18 cellular contexts compared by ENCODE assay signal in genomic region chr5:55363861-55364260, GRCh38. TPM values are rescaled to one million over a fixed set of nuclear protein-coding genes. Genes with fewer than 3 reads are reported as not detected.
DNase-seq lines count a peak whose midpoint lies in the region; ATAC-seq and TF ChIP-seq lines count a peak whose summit lies in the region.
"Had no signal": no experiment of that assay in that cellular context is flagged by ENCODE, and none has a peak within 500 bp of the region (broad histone marks: within the 10 kb centered on the region; RNA-seq: fewer than 3 reads in every experiment).

No MANE protein-coding gene starts in this region.

- DNase-seq in activated naive CD8-positive, alpha-beta T cell treated with anti-CD3 and anti-CD28 coated beads for 36 hours, result no peak
- DNase-seq in endodermal cell (no peak), left lung (no peak), pons (ENCODE audit: low spot score) (no peak), MG63 (no peak)
- DNase-seq: activated effector memory CD4-positive, alpha-beta T cell treated with Interleukin-2 at 50 U/mL for 16 hours; CD8-positive, alpha-beta T cell; colonic mucosa; immature natural killer cell; NCI-H2171 treated with DMSO at 0.1 percent for 48 hours; NCI-H69; nucleus accumbens; substantia nigra had no signal

- TF ChIP-seq CTCF in OCI-LY3 (IDR thresholded peaks at IDR 0.05; ENCODE audit: low read depth, low read length) (no peak), endodermal cell (conservative IDR thresholded peaks at IDR 0.05) (no peak), left lung (IDR thresholded peaks at IDR 0.05) (no peak)

- H3K4me1 ChIP-seq in OCI-LY3 (ENCODE audit: low read length) (peaks cover 34% of the 10 kb centered on the region), endodermal cell (ENCODE audit: control insufficient read depth, insufficient read depth, low read length) (no peaks in the 10 kb centered on the region), left lung (no peaks in the 10 kb centered on the region)
- H3K4me1 ChIP-seq: ascending aorta, colonic mucosa had no signal

- WGBS in endodermal cell (ENCODE audit: insufficient coverage in 1 of 2, insufficient read length in 1 of 2), 2 experiments, result 94 to 100% methylated on average over 2 to 3 of the region's 3 CpGs

- H3K36me3 Mint-ChIP-seq in activated naive CD8-positive, alpha-beta T cell, result peaks cover 26% of the 10 kb centered on the region
- H3K36me3 Mint-ChIP-seq in activated naive CD8-positive, alpha-beta T cell treated with anti-CD3 and anti-CD28 coated beads for 36 hours, result peaks cover 30% of the 10 kb centered on the region
- peaks cover 47% of the 10 kb centered on the region for H3K36me3 Mint-ChIP-seq in endodermal cell (ENCODE audit: low read depth)

- H3K4me1 Mint-ChIP-seq in activated naive CD8-positive, alpha-beta T cell (ENCODE audit: low read depth), result peaks cover 7% of the 10 kb centered on the region
- H3K4me1 Mint-ChIP-seq in activated naive CD8-positive, alpha-beta T cell treated with anti-CD3 and anti-CD28 coated beads for 36 hours, result peaks cover 12% of the 10 kb centered on the region
- peaks cover 6% of the 10 kb centered on the region for H3K4me1 Mint-ChIP-seq in endodermal cell

- peak overlapping the region; percentile 82 for H3K4me2 ChIP-seq in OCI-LY3 (ENCODE audit: low read length)

- ATAC-seq in left lung (no peak), HG03571 (IDR thresholded peaks at IDR 0.05; ENCODE audit: unreplicated experiment) (no peak)
- ATAC-seq: CD8-positive, alpha-beta T cell; K562 had no signal

- peaks cover 13% of the 10 kb centered on the region for H3K79me2 ChIP-seq in OCI-LY3 (ENCODE audit: low read length)

- peak overlapping the region; percentile 71 for H3K4me3 ChIP-seq in OCI-LY3 (ENCODE audit: low read length)
- H3K4me3 ChIP-seq in endodermal cell (ENCODE audit: low read length), result no peak overlapping the region
- no peak overlapping the region for H3K4me3 ChIP-seq in left lung
- no peak overlapping the region for H3K4me3 ChIP-seq in MG63
- H3K4me3 ChIP-seq: ascending aorta, colonic mucosa, K562 had no signal

- H3K36me3 ChIP-seq in OCI-LY3 (replicated peaks; ENCODE audit: low read depth, low read length), result peaks cover 26% of the 10 kb centered on the region
- H3K36me3 ChIP-seq in endodermal cell (ENCODE audit: control insufficient read depth, insufficient read depth, low read length), result peaks cover 44% of the 10 kb centered on the region
- H3K36me3 ChIP-seq in left lung, result peaks cover 0 to 56% of the 10 kb centered on the region in 2 donors
- peaks cover 62% of the 10 kb centered on the region for H3K36me3 ChIP-seq in MG63
- H3K36me3 ChIP-seq: colonic mucosa had no signal

- no peaks in the 10 kb centered on the region for H4K20me1 ChIP-seq in OCI-LY3 (ENCODE audit: insufficient read depth, low read length)

- H3K9me3 Mint-ChIP-seq in activated naive CD8-positive, alpha-beta T cell (ENCODE audit: low read depth), result no peaks in the 10 kb centered on the region
- no peaks in the 10 kb centered on the region for H3K9me3 Mint-ChIP-seq in activated naive CD8-positive, alpha-beta T cell treated with anti-CD3 and anti-CD28 coated beads for 36 hours
- peaks cover 9% of the 10 kb centered on the region for H3K9me3 Mint-ChIP-seq in endodermal cell
- H3K9me3 Mint-ChIP-seq: CD8-positive, alpha-beta T cell; immature natural killer cell had no signal

- H3K9me3 ChIP-seq in OCI-LY3 (ENCODE audit: insufficient read depth, low read length), result no peaks in the 10 kb centered on the region
- peaks cover 16% of the 10 kb centered on the region for H3K9me3 ChIP-seq in endodermal cell (ENCODE audit: control insufficient read depth, low read length)
- H3K9me3 ChIP-seq in left lung, result no peaks in the 10 kb centered on the region
- H3K9me3 ChIP-seq in MG63, result no peaks in the 10 kb centered on the region
- H3K9me3 ChIP-seq: ascending aorta, colonic mucosa had no signal

- H3K27ac Mint-ChIP-seq in activated naive CD8-positive, alpha-beta T cell, result peak overlapping the region; percentile 8
- no peak overlapping the region for H3K27ac Mint-ChIP-seq in activated naive CD8-positive, alpha-beta T cell treated with anti-CD3 and anti-CD28 coated beads for 36 hours
- peak overlapping the region; percentile 15 for H3K27ac Mint-ChIP-seq in endodermal cell
- H3K27ac Mint-ChIP-seq: CD8-positive, alpha-beta T cell; immature natural killer cell had no signal

- no peaks in the 10 kb centered on the region for H3K27me3 ChIP-seq in OCI-LY3 (ENCODE audit: low read depth, low read length)
- H3K27me3 ChIP-seq in endodermal cell (ENCODE audit: control insufficient read depth, insufficient read depth, low read length, poor library complexity, severe bottlenecking), result no peaks in the 10 kb centered on the region
- no peaks in the 10 kb centered on the region for H3K27me3 ChIP-seq in left lung
- no peaks in the 10 kb centered on the region for H3K27me3 ChIP-seq in MG63
- H3K27me3 ChIP-seq: ascending aorta, colonic mucosa had no signal

- H3K27me3 Mint-ChIP-seq in activated naive CD8-positive, alpha-beta T cell, result no peaks in the 10 kb centered on the region
- no peaks in the 10 kb centered on the region for H3K27me3 Mint-ChIP-seq in activated naive CD8-positive, alpha-beta T cell treated with anti-CD3 and anti-CD28 coated beads for 36 hours
- H3K27me3 Mint-ChIP-seq in endodermal cell (ENCODE audit: insufficient read depth), result no peaks in the 10 kb centered on the region

- peak overlapping the region; percentile 44 for H3K9ac ChIP-seq in OCI-LY3 (ENCODE audit: low read length)
- no peak overlapping the region for H3K9ac ChIP-seq in endodermal cell (ENCODE audit: extremely low read depth, low read length, poor library complexity, severe bottlenecking)

- H2AFZ ChIP-seq in OCI-LY3 (ENCODE audit: low read depth, low read length), result no peak overlapping the region

- H3K27ac ChIP-seq in OCI-LY3 (ENCODE audit: low read length) (peak overlapping the region; percentile 84), endodermal cell (ENCODE audit: low read depth, low read length) (no peak overlapping the region), left lung (no peak overlapping the region)
- H3K27ac ChIP-seq: ascending aorta, colonic mucosa had no signal

- H3K4me3 Mint-ChIP-seq in activated naive CD8-positive, alpha-beta T cell, result no peak overlapping the region
- H3K4me3 Mint-ChIP-seq in activated naive CD8-positive, alpha-beta T cell treated with anti-CD3 and anti-CD28 coated beads for 36 hours, result no peak overlapping the region
- no peak overlapping the region for H3K4me3 Mint-ChIP-seq in endodermal cell
- H3K4me3 Mint-ChIP-seq: CD8-positive, alpha-beta T cell; immature natural killer cell had no signal

- intact Hi-C loops in left lung (cut with DNase I), result no loop called here

RNA-seq across cellular contexts. Expression of gene MTREX, which starts 56.1 kb away (rescaled TPM):
- 100 to 1,000 TPM in 1 of 2 experiments, 10 to 100 TPM in 1; 96.6 to 107 TPM for total RNA-seq in activated naive CD8-positive, alpha-beta T cell treated with anti-CD3 and anti-CD28 coated beads for 36 hours
- total RNA-seq in endodermal cell (100 to 1,000 TPM in 1 of 2 donors, 10 to 100 TPM in 1; 91.0 to 106 TPM), left lung (10 to 100 TPM; 48.8 to 61.1 TPM)
- 68.1 TPM for polyA plus RNA-seq in endodermal cell (2013, experiment 1 of 2)
- polyA plus RNA-seq in endodermal cell (2013, experiment 2 of 2), result 55.4 TPM
- total RNA-seq in MG63 (2014; rRNA removed; shearing (Covaris generic); ENCODE audit: low replicate concordance), result 73.7 and 136 TPM in 2 replicates

RNA-seq across cellular contexts. Expression of gene DHX29, which starts 56.4 kb away (rescaled TPM):
- total RNA-seq in activated naive CD8-positive, alpha-beta T cell treated with anti-CD3 and anti-CD28 coated beads for 36 hours, result 10 to 100 TPM; 19.1 TPM
- total RNA-seq in endodermal cell, result 10 to 100 TPM; 27.9 to 29.0 TPM
- 21.2 TPM for polyA plus RNA-seq in endodermal cell (2013, experiment 1 of 2)
- 22.4 TPM for polyA plus RNA-seq in endodermal cell (2013, experiment 2 of 2)
- total RNA-seq in left lung, result 10 to 100 TPM; 26.4 to 26.9 TPM
- 18.4 and 32.9 TPM in 2 replicates for total RNA-seq in MG63 (2014; rRNA removed; shearing (Covaris generic); ENCODE audit: low replicate concordance)
